Comparison of ENCODE assay signal across 10 cellular contexts in the genomic region with DNA sequence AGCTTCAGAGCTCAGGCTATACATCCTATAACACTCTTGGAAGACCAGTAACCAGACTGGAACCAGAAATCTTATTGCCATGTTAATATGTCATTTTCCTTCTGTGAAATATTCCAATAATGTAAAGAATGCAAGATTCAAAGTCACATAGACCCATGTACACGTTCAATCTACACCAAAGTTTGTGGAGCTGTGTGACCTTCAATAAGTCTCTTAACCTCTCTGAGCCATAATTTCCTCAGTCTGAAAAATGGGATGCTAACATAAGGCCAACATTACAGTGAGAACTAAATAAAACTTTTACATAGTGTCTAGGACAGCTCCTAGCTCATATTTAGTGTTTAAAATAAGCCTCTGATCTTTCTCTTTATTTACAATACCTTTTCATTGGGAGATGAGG.
DNase-seq lines count a peak whose midpoint lies in the region; ATAC-seq and TF ChIP-seq lines count a peak whose summit lies in the region.
"Had no signal": no experiment of that assay in that cellular context is flagged by ENCODE, and none has a peak within 500 bp of the region (broad histone marks: within the 10 kb centered on the region; RNA-seq: fewer than 3 reads in every experiment).

No MANE protein-coding gene starts in this region.

- H3K9me3 Mint-ChIP-seq in natural killer cell = no peaks in the 10 kb centered on the region

- H3K79me2 ChIP-seq in KMS-11 (ENCODE audit: insufficient read depth, low read depth) (peaks cover 15% of the 10 kb centered on the region; the same call in 1 of the 2 replicates), mammary epithelial cell (ENCODE audit: insufficient read depth, low read length) (no peaks in the 10 kb centered on the region)

- H3K27ac Mint-ChIP-seq in natural killer cell = peak overlapping the region; percentile 79 to 88

- H2AFZ ChIP-seq in KMS-11 (ENCODE audit: low read depth) = no peak overlapping the region
- no peak overlapping the region for H2AFZ ChIP-seq in mammary epithelial cell (ENCODE audit: low read depth, low read length)

- CTCF ChIA-PET in mammary epithelial cell (lab: Charles Lee; ENCODE audit: low non-redundant PET) = no interaction called here

- H3K36me3 ChIP-seq in KMS-11 (ENCODE audit: insufficient read depth) = no peaks in the 10 kb centered on the region
- H3K36me3 ChIP-seq in mammary epithelial cell (ENCODE audit: insufficient read depth, low read length) = no peaks in the 10 kb centered on the region

- dilution Hi-C loops in mammary epithelial cell (cut with HindIII; ENCODE audit: low sequenced_read_pairs) = loop anchor here (5.0 kb wide), 1 partner anchor 70 kb away; a partner anchor contains a TSS

- no peaks in the 10 kb centered on the region for H3K36me3 Mint-ChIP-seq in natural killer cell

- no TSS peak for BruUV-seq in mammary epithelial cell (replicated peaks; lab: Mats Ljungman, UMichigan)

- H3K4me2 ChIP-seq in KMS-11 = peak overlapping the region; percentile 94
- H3K4me2 ChIP-seq in mammary epithelial cell (ENCODE audit: insufficient read depth, low read depth, low read length) = peak overlapping the region; percentile 54

- H3K4me3 Mint-ChIP-seq in natural killer cell = peak overlapping the region; percentile 82

- H3K9ac ChIP-seq in KMS-11 (peak overlapping the region; percentile 81; the same call in 1 of the 2 replicates), mammary epithelial cell (ENCODE audit: insufficient read depth, low read length) (no peak overlapping the region)

- H3K27ac ChIP-seq in KMS-11 (peak overlapping the region; percentile 99), mammary epithelial cell (ENCODE audit: insufficient read depth, low read depth, low read length) (peak overlapping the region; percentile 91)

- H3K4me1 ChIP-seq in KMS-11 (ENCODE audit: low read depth, poor library complexity, severe bottlenecking) (peaks cover 82% of the 10 kb centered on the region), mammary epithelial cell (ENCODE audit: insufficient read depth, low read length) (peaks cover 37% of the 10 kb centered on the region)

- H3K4me3 ChIP-seq in KMS-11 (IDR thresholded peaks at IDR 0.05; ENCODE audit: insufficient read depth, low read depth, low read length) = no peak overlapping the region
- no peak overlapping the region for H3K4me3 ChIP-seq in mammary epithelial cell (replicated peaks in 1 of 3; ENCODE audit: insufficient read depth in 1 of 3, low read depth in 2 of 3, low read length in 3 of 3)

- peaks cover 40 to 48% of the 10 kb centered on the region in 2 donors for H3K4me1 Mint-ChIP-seq in natural killer cell

- no peaks in the 10 kb centered on the region for H4K20me1 ChIP-seq in KMS-11 (ENCODE audit: insufficient read depth)
- H4K20me1 ChIP-seq in mammary epithelial cell (ENCODE audit: insufficient read depth, low read length) = no peaks in the 10 kb centered on the region

- in situ Hi-C loops in ACHN (cut with HindIII; ENCODE audit: low pct_ligation_motif_present, low pct_unique_long_range_greater_than_20kb, low sequenced_read_pairs) = no loop called here
- in situ Hi-C loops in mammary epithelial cell (cut with MboI; ENCODE audit: low sequenced_read_pairs in 2 of 2) = no loop called here

- ATAC-seq in natural killer cell = no peak
- ATAC-seq in HG03280 (IDR thresholded peaks at IDR 0.05; ENCODE audit: unreplicated experiment) = no peak

- intact Hi-C loops in mammary epithelial cell (cut with micrococcal nuclease) (loop anchor here (1.0 to 10.0 kb wide), 2 partner anchors 68 to 208 kb away; no protein-coding TSS in a partner anchor), natural killer cell (cut with micrococcal nuclease) (loop anchor here (5.0 kb wide), 1 partner anchor 45 kb away; no protein-coding TSS in a partner anchor)

- 50% methylated on average over 1 of the region's 1 CpG for WGBS in mammary epithelial cell (ENCODE audit: low coverage, missing lambda C conversion rate)

- H3K9me3 ChIP-seq in mammary epithelial cell (replicated peaks; ENCODE audit: insufficient read depth, low read length) = no peaks in the 10 kb centered on the region

- TF ChIP-seq CTCF in KMS-11 (conservative IDR thresholded peaks at IDR 0.05; ENCODE audit: low read depth, low read length) (no peak), mammary epithelial cell (conservative IDR thresholded peaks at IDR 0.05 in 1 of 2, IDR thresholded peaks at IDR 0.05 in 1 of 2; ENCODE audit: extremely low read depth in 1 of 2, insufficient read depth in 1 of 2, low read depth in 1 of 2, low read length in 2 of 2) (no peak), natural killer cell (IDR thresholded peaks at IDR 0.05) (no peak)

- H3K27me3 Mint-ChIP-seq in natural killer cell (ENCODE audit: low read depth in 2 of 2) = no peaks in the 10 kb centered on the region

- peak; percentile 30 for DNase-seq in ACHN
- DNase-seq in mammary epithelial cell = no peak
- no peak for DNase-seq in natural killer cell
- no peak for DNase-seq in NCI-H146 (lab: John Stamatoyannopoulos, UW)
- DNase-seq in GM19240 (ENCODE audit: insufficient read length, low spot score) = no peak
- DNase-seq in NCI-H2227 (lab: John Stamatoyannopoulos, UW; ENCODE audit: unreplicated experiment) = no peak
- DNase-seq: DMS 273 treated with DMSO at 0.1 percent for 48 hours, NCI-H1417 treated with DMSO at 0.1 percent for 48 hours had no signal

- H3K27me3 ChIP-seq in KMS-11 (ENCODE audit: insufficient read depth, low read depth) (no peaks in the 10 kb centered on the region), mammary epithelial cell (ENCODE audit: insufficient read depth, low read length) (no peaks in the 10 kb centered on the region)
